Comparison of ENCODE assay signal across 18 cellular contexts in genomic region chr1:42723511-42723910, GRCh38. TPM values are rescaled to one million over a fixed set of nuclear protein-coding genes. Genes with fewer than 3 reads are reported as not detected.
DNase-seq lines count a peak whose midpoint lies in the region; ATAC-seq and TF ChIP-seq lines count a peak whose summit lies in the region.
"Had no signal": no experiment of that assay in that cellular context is flagged by ENCODE, and none has a peak within 500 bp of the region (broad histone marks: within the 10 kb centered on the region; RNA-seq: fewer than 3 reads in every experiment).

No MANE protein-coding gene starts in this region.

- CTCF ChIA-PET in activated CD8-positive, alpha-beta memory T cell treated with anti-CD3 and anti-CD28 coated beads, Interleukin-2, amount 10 ng/mL, durations not matched to agents 7 days and 5 days (lab: Charles Lee): interaction anchor here (1.6 kb wide), 1 partner anchor 10 kb away, joined by 3 read pairs; no protein-coding TSS in a partner anchor

- peaks cover 6% of the 10 kb centered on the region for H3K36me3 Mint-ChIP-seq in activated CD8-positive, alpha-beta memory T cell treated with anti-CD3 and anti-CD28 coated beads, Interleukin-2, amount 10 ng/mL, durations not matched to agents 7 days and 5 days

- ATAC-seq in activated CD8-positive, alpha-beta memory T cell treated with anti-CD3 and anti-CD28 coated beads, Interleukin-2, amount 10 ng/mL, durations not matched to agents 7 days and 5 days: no peak
- ATAC-seq: GM12878, Panc1 had no signal

- no peak overlapping the region for H3K4me3 Mint-ChIP-seq in activated CD8-positive, alpha-beta memory T cell treated with anti-CD3 and anti-CD28 coated beads, Interleukin-2, amount 10 ng/mL, durations not matched to agents 7 days and 5 days

- DNase-seq in activated CD8-positive, alpha-beta memory T cell treated with anti-CD3 and anti-CD28 coated beads for 24 hours: peak; percentile 35
- DNase-seq in activated CD8-positive, alpha-beta memory T cell treated with anti-CD3 and anti-CD28 coated beads, Interleukin-2, amount 10 ng/mL, durations not matched to agents 7 days and 5 days: no peak
- DNase-seq in NCI-H226 (peak; percentile 53), epithelial cell of esophagus (ENCODE audit: low read depth) (peak; percentile 49), renal cortical epithelial cell (ENCODE audit: low read depth) (peak; percentile 27), medulla oblongata (ENCODE audit: extremely low spot score) (no peak), OCI-M2 (lab: John Stamatoyannopoulos, UW; ENCODE audit: unreplicated experiment) (no peak), foreskin fibroblast (no peak)
- DNase-seq: C1 segment of cervical spinal cord, IMR-90, NCI-H1092 treated with DMSO at 0.1 percent for 48 hours, NCI-H1694 treated with DMSO at 0.1 percent for 48 hours, NCI-H446 treated with DMSO at 0.1 percent for 48 hours, NCI-H774, SHP77 had no signal

- no peaks in the 10 kb centered on the region for H3K9me3 Mint-ChIP-seq in activated CD8-positive, alpha-beta memory T cell treated with anti-CD3 and anti-CD28 coated beads, Interleukin-2, amount 10 ng/mL, durations not matched to agents 7 days and 5 days (ENCODE audit: low read depth)

- no peaks in the 10 kb centered on the region for H3K4me1 Mint-ChIP-seq in activated CD8-positive, alpha-beta memory T cell treated with anti-CD3 and anti-CD28 coated beads, Interleukin-2, amount 10 ng/mL, durations not matched to agents 7 days and 5 days

- no peak for TF ChIP-seq CTCF in epithelial cell of esophagus (IDR thresholded peaks at IDR 0.05; ENCODE audit: insufficient read depth, low read depth, low read length, missing control alignments)
- TF ChIP-seq CTCF in foreskin fibroblast (IDR thresholded peaks at IDR 0.05; ENCODE audit: low read depth, low read length): no peak

- no peak overlapping the region for H3K27ac Mint-ChIP-seq in activated CD8-positive, alpha-beta memory T cell treated with anti-CD3 and anti-CD28 coated beads, Interleukin-2, amount 10 ng/mL, durations not matched to agents 7 days and 5 days

- no peaks in the 10 kb centered on the region for H3K27me3 Mint-ChIP-seq in activated CD8-positive, alpha-beta memory T cell treated with anti-CD3 and anti-CD28 coated beads, Interleukin-2, amount 10 ng/mL, durations not matched to agents 7 days and 5 days

- no peak overlapping the region for H3K4me3 ChIP-seq in epithelial cell of esophagus (ENCODE audit: low read length)
- no peak overlapping the region for H3K4me3 ChIP-seq in foreskin fibroblast (ENCODE audit: low read depth in 1 of 2, low read length in 2 of 2)
- H3K4me3 ChIP-seq: GM12878, HAP-1 had no signal

RNA-seq across cellular contexts. Expression of gene CLDN19, which starts 16.5 kb away (rescaled TPM):
- not detected for total RNA-seq in activated CD8-positive, alpha-beta memory T cell treated with anti-CD3 and anti-CD28 coated beads, Interleukin-2, amount 10 ng/mL, durations not matched to agents 7 days and 5 days
- 5.7 TPM in 1 of 2 replicates, not detected in the other for total RNA-seq in renal cortical epithelial cell
- total RNA-seq: GM12878, IMR-90 had no signal

RNA-seq across cellular contexts. Expression of gene YBX1, which starts 41.3 kb away (rescaled TPM):
- total RNA-seq in activated CD8-positive, alpha-beta memory T cell treated with anti-CD3 and anti-CD28 coated beads, Interleukin-2, amount 10 ng/mL, durations not matched to agents 7 days and 5 days: 100 to 1,000 TPM; 731 to 790 TPM
- total RNA-seq in renal cortical epithelial cell: 792 and 815 TPM in 2 replicates

RNA-seq across cellular contexts. Expression of gene P3H1, which starts 43.3 kb away (rescaled TPM):
- total RNA-seq in activated CD8-positive, alpha-beta memory T cell treated with anti-CD3 and anti-CD28 coated beads, Interleukin-2, amount 10 ng/mL, durations not matched to agents 7 days and 5 days: 10 to 100 TPM; 48.1 to 54.0 TPM
- 38.9 and 69.6 TPM in 2 replicates for total RNA-seq in renal cortical epithelial cell

RNA-seq across cellular contexts. Expression of gene C1orf50, which starts 43.5 kb away (rescaled TPM):
- total RNA-seq in activated CD8-positive, alpha-beta memory T cell treated with anti-CD3 and anti-CD28 coated beads, Interleukin-2, amount 10 ng/mL, durations not matched to agents 7 days and 5 days: 10 to 100 TPM in 1 of 2 experiments, 1 to 10 TPM in 1; 4.6 to 10.3 TPM
- total RNA-seq in renal cortical epithelial cell: 6.6 and 8.2 TPM in 2 replicates

Comparison
In these comparisons a context has a peak if more than half of its experiments do, and no peak if none do; other contexts are left out.
1. DNase-seq: peak in activated CD8-positive, alpha-beta memory T cell treated with anti-CD3 and anti-CD28 coated beads for 24 hours (single experiment), NCI-H226 (single experiment), epithelial cell of esophagus (single experiment) and renal cortical epithelial cell (single experiment); none in activated CD8-positive, alpha-beta memory T cell treated with anti-CD3 and anti-CD28 coated beads, Interleukin-2, amount 10 ng/mL, durations not matched to agents 7 days and 5 days (single experiment), medulla oblongata (single experiment), OCI-M2 (single experiment) and foreskin fibroblast (0 of 2).